ENCODE assay signal across 12 cellular contexts in the genomic region with DNA sequence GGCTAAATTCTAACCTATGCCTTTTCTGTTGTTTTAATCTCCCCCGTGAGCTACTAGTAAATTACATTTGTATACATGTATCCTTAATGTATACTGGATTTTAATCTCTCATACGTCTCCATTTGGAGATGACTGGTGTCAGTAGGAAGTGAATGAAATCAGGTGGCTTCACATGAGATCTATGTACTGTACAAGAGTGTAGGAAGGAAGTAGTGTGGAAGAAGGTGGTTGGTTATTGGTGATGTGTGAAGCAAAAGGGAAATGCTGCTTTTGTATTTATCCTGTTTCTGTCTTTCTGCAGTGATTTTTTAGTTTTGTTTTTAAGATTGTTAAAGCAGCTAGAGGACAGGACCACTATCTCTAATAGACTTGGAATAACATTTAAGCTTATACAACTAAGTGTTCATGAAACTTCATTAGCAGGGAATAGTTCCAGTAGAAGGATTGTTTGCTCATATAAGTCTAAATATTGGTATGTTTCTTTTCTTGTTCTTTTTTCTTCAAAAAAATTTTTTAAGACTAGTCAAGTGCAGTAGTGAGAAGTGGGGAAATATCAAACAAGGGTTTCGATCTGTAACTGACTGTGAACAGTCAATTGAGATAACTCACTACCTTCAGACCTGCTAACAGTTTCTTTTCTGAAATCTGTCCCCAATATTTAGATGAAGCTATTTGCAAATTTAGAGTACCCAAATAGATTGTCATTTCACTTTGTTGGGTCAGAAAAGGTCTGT.
DNase-seq lines count a peak whose midpoint lies in the region.
"Had no signal": no experiment of that assay in that cellular context is flagged by ENCODE, and none has a peak within 500 bp of the region (broad histone marks: within the 10 kb centered on the region; RNA-seq: fewer than 3 reads in every experiment).

No MANE protein-coding gene starts in this region.

- in situ Hi-C loops in KBM-7 (cut with MboI; ENCODE audit: low pct_unique_long_range_greater_than_20kb, low sequenced_read_pairs): no loop called here

- H3K4me3 Mint-ChIP-seq in activated naive CD4-positive, alpha-beta T cell treated with anti-CD3 and anti-CD28 coated beads, Interleukin-2, amount 10 ng/mL, durations not matched to agents 7 days and 5 days: no peak overlapping the region

- peak overlapping the region; percentile 56 for H3K27ac Mint-ChIP-seq in activated naive CD4-positive, alpha-beta T cell treated with anti-CD3 and anti-CD28 coated beads, Interleukin-2, amount 10 ng/mL, durations not matched to agents 7 days and 5 days

- no peaks in the 10 kb centered on the region for H3K27me3 Mint-ChIP-seq in activated naive CD4-positive, alpha-beta T cell treated with anti-CD3 and anti-CD28 coated beads, Interleukin-2, amount 10 ng/mL, durations not matched to agents 7 days and 5 days

- peaks cover 27% of the 10 kb centered on the region for H3K36me3 Mint-ChIP-seq in activated naive CD4-positive, alpha-beta T cell treated with anti-CD3 and anti-CD28 coated beads, Interleukin-2, amount 10 ng/mL, durations not matched to agents 7 days and 5 days

- peaks cover 26% of the 10 kb centered on the region for H3K4me1 Mint-ChIP-seq in activated naive CD4-positive, alpha-beta T cell treated with anti-CD3 and anti-CD28 coated beads, Interleukin-2, amount 10 ng/mL, durations not matched to agents 7 days and 5 days

- H3K9me3 Mint-ChIP-seq in activated naive CD4-positive, alpha-beta T cell treated with anti-CD3 and anti-CD28 coated beads, Interleukin-2, amount 10 ng/mL, durations not matched to agents 7 days and 5 days: no peaks in the 10 kb centered on the region

- no peak for DNase-seq in activated naive CD4-positive, alpha-beta T cell treated with anti-CD3 and anti-CD28 coated beads, Interleukin-2, amount 10 ng/mL, durations not matched to agents 7 days and 5 days
- no peak for DNase-seq in activated naive CD4-positive, alpha-beta T cell treated with Interleukin-2 at 50 U/mL for 16 hours
- DNase-seq in KBM-7 (peak; percentile 32), germinal center (ENCODE audit: low spot score) (peak; percentile 64), substantia nigra (lab: John Stamatoyannopoulos, UW) (no peak), EL (no peak), DMS 273 (lab: John Stamatoyannopoulos, UW; ENCODE audit: unreplicated experiment) (no peak), SHP77 (lab: John Stamatoyannopoulos, UW) (no peak)
- DNase-seq: GDM1, HCEC 1CT, NCI-H510A had no signal

- H3K27ac ChIP-seq in substantia nigra (ENCODE audit: low read depth, low read length, poor library complexity, severe bottlenecking): peak overlapping the region; percentile 81
- H3K27ac ChIP-seq: SJSA1 had no signal

- CTCF ChIA-PET in activated naive CD4-positive, alpha-beta T cell treated with anti-CD3 and anti-CD28 coated beads, Interleukin-2, amount 10 ng/mL, durations not matched to agents 7 days and 5 days (lab: Charles Lee): interaction anchor here (1.6 kb wide), 2 partner anchors 38 to 42 kb away, joined by 5 to 6 read pairs; no protein-coding TSS in a partner anchor

Comparison
In these comparisons a context has a peak if more than half of its experiments do, and no peak if none do; other contexts are left out.
1. DNase-seq: peak in KBM-7 (single experiment) and germinal center (single experiment); none in activated naive CD4-positive, alpha-beta T cell treated with anti-CD3 and anti-CD28 coated beads, Interleukin-2, amount 10 ng/mL, durations not matched to agents 7 days and 5 days (single experiment), activated naive CD4-positive, alpha-beta T cell treated with Interleukin-2 at 50 U/mL for 16 hours (single experiment), substantia nigra (0 of 49), EL (single experiment), DMS 273 (single experiment) and SHP77 (0 of 2).